In the genomic region with DNA sequence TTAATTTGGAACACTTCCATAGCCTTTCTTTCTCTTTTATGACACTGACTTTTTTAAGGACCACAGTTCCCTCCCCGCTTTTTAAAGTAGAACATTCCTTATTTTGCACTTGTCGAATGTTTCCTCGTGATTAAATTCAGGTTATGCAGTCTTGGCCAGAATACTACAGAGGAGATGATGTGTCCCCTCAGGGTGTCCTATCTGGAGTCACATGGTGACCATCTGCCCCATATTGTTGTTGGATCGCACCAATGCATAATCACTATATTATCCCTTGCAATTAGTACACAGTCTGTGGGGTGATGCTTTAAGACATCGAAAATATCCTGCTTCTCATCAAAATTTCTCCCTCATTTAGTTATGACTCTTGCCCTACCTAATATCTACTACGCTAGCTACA, we compare ENCODE assay signal across 16 cellular contexts. TPM values are rescaled to one million over a fixed set of nuclear protein-coding genes. Genes with fewer than 3 reads are reported as not detected.
DNase-seq lines count a peak whose midpoint lies in the region; FAIRE-seq and TF ChIP-seq lines count a peak whose summit lies in the region.
"Had no signal": no experiment of that assay in that cellular context is flagged by ENCODE, and none has a peak within 500 bp of the region (broad histone marks: within the 10 kb centered on the region; RNA-seq: fewer than 3 reads in every experiment).

No MANE protein-coding gene starts in this region.

- TF ChIP-seq CTCF in HFFc6 (IDR thresholded peaks at IDR 0.05): no peak
- no peak for TF ChIP-seq CTCF in brain (conservative IDR thresholded peaks at IDR 0.05)
- TF ChIP-seq CTCF in glutamatergic neuron (IDR thresholded peaks at IDR 0.05; ENCODE audit: partially characterized antibody, unreplicated experiment): no peak

- H3K27me3 Mint-ChIP-seq in HFFc6 (ENCODE audit: insufficient read depth) (no peaks in the 10 kb centered on the region), brain (no peaks in the 10 kb centered on the region), glutamatergic neuron (ENCODE audit: unreplicated experiment) (peaks cover 3% of the 10 kb centered on the region)

- H3K36me3 Mint-ChIP-seq in HFFc6 (ENCODE audit: low read depth) (peaks cover 46% of the 10 kb centered on the region), brain (peaks cover 66% of the 10 kb centered on the region), glutamatergic neuron (ENCODE audit: unreplicated experiment) (peaks cover 10% of the 10 kb centered on the region)

- peak overlapping the region; percentile 16 for H3K27ac ChIP-seq in subcutaneous abdominal adipose tissue (ENCODE audit: low read depth, low read length)
- H3K27ac ChIP-seq in effector memory CD4-positive, alpha-beta T cell (ENCODE audit: insufficient read depth, low read length, poor library complexity, severe bottlenecking): no peak overlapping the region

- H3K27ac Mint-ChIP-seq in HFFc6: peak overlapping the region; percentile 72
- peak overlapping the region in 4 of 5 experiments; percentile 18 to 68 (median 37) for H3K27ac Mint-ChIP-seq in brain
- H3K27ac Mint-ChIP-seq in glutamatergic neuron (ENCODE audit: unreplicated experiment): peak overlapping the region; percentile 66
- H3K27ac Mint-ChIP-seq: activated T-helper 2 cell treated with anti-CD3 and anti-CD28 coated beads, Interferon-gamma antibody, Interleukin-2, Interleukin-4, amounts not matched to agents 10 μg/mL and 5 μg/mL and 100 μg/mL, durations not matched to agents 14 hours and 24 hours and 36 hours had no signal

- H3K36me3 ChIP-seq in subcutaneous abdominal adipose tissue (ENCODE audit: control insufficient read depth in 5 of 5, insufficient read depth in 5 of 5, low read length in 5 of 5): no peaks in the 10 kb centered on the region
- no peaks in the 10 kb centered on the region for H3K36me3 ChIP-seq in effector memory CD4-positive, alpha-beta T cell (ENCODE audit: control insufficient read depth, insufficient read depth, low read length)

- H3K4me1 Mint-ChIP-seq in HFFc6 (ENCODE audit: low read depth) (peaks cover 56% of the 10 kb centered on the region), brain (peaks cover 28% of the 10 kb centered on the region), glutamatergic neuron (ENCODE audit: low read depth, unreplicated experiment) (peaks cover 25% of the 10 kb centered on the region)

- peak overlapping the region; percentile 64 for H3K4me3 Mint-ChIP-seq in HFFc6
- no peak overlapping the region for H3K4me3 Mint-ChIP-seq in brain
- peak overlapping the region; percentile 21 for H3K4me3 Mint-ChIP-seq in glutamatergic neuron (ENCODE audit: unreplicated experiment)

- no peak for TF ChIP-seq POLR2A in GM12891 (IDR thresholded peaks at IDR 0.05; ENCODE audit: low read depth, low read length)

- peaks cover 31% of the 10 kb centered on the region for H3K9me3 Mint-ChIP-seq in HFFc6
- H3K9me3 Mint-ChIP-seq in brain: peaks cover 30 to 37% (median 34%) of the 10 kb centered on the region in 5 experiments
- peaks cover 12% of the 10 kb centered on the region for H3K9me3 Mint-ChIP-seq in glutamatergic neuron (ENCODE audit: unreplicated experiment)

- H3K27me3 ChIP-seq in subcutaneous abdominal adipose tissue (ENCODE audit: control insufficient read depth in 5 of 5, insufficient read depth in 4 of 5, low read length in 5 of 5): no peaks in the 10 kb centered on the region
- no peaks in the 10 kb centered on the region for H3K27me3 ChIP-seq in effector memory CD4-positive, alpha-beta T cell (replicated peaks; ENCODE audit: control insufficient read depth, insufficient read depth, low read length, poor library complexity, severe bottlenecking)
- H3K27me3 ChIP-seq: SJCRH30 had no signal

- H3K9me3 ChIP-seq in subcutaneous abdominal adipose tissue (ENCODE audit: control insufficient read depth in 5 of 5, low read length in 5 of 5): peaks cover 0 to 12% (median 7%) of the 10 kb centered on the region in 5 donors
- H3K9me3 ChIP-seq in effector memory CD4-positive, alpha-beta T cell (ENCODE audit: control insufficient read depth, low read length): no peaks in the 10 kb centered on the region

- H3K4me3 ChIP-seq in subcutaneous abdominal adipose tissue (ENCODE audit: low read depth in 1 of 5, low read length in 5 of 5): no peak overlapping the region
- H3K4me3 ChIP-seq in effector memory CD4-positive, alpha-beta T cell (ENCODE audit: insufficient read depth, low read depth, low read length, poor library complexity, severe bottlenecking): no peak overlapping the region
- H3K4me3 ChIP-seq: SJCRH30 had no signal

- no peak for FAIRE-seq in GM12891 (lab: Jason Lieb, UNC)

- no peak for DNase-seq in HFFc6
- DNase-seq in glutamatergic neuron: no peak
- no peak for DNase-seq in GM12891 (ENCODE audit: insufficient read length, low spot score)
- no peak for DNase-seq in Ammon's horn (ENCODE audit: low spot score)
- DNase-seq in effector memory CD4-positive, alpha-beta T cell: no peak
- DNase-seq: anterior cingulate cortex; KBM-7; kidney; midbrain; NCI-H2029 treated with DMSO at 0.1 percent for 48 hours; NCI-H524; SJCRH30; stimulated activated CD4-positive, alpha-beta T cell treated with anti-CD3 and anti-CD28 coated beads, Interleukin-2, amount 100 ng/mL, for 48 hours had no signal

- H3K4me1 ChIP-seq in subcutaneous abdominal adipose tissue (ENCODE audit: control insufficient read depth in 5 of 5, insufficient read depth in 5 of 5, low read length in 5 of 5): peaks cover 0 to 27% (median 27%) of the 10 kb centered on the region in 5 donors
- H3K4me1 ChIP-seq in effector memory CD4-positive, alpha-beta T cell (ENCODE audit: control insufficient read depth, insufficient read depth, low read length, poor library complexity, severe bottlenecking): no peaks in the 10 kb centered on the region

- H3K9ac ChIP-seq in subcutaneous abdominal adipose tissue (ENCODE audit: low read length in 5 of 5): no peak overlapping the region

TF ChIP-seq in GM12891, 5 proteins besides CTCF, POLR2A, EP300 and RAD21:
- no peak for TF ChIP-seq TAF1 (IDR thresholded peaks at IDR 0.05; ENCODE audit: low read depth, low read length)
- TF ChIP-seq PAX5 (IDR thresholded peaks at IDR 0.05; ENCODE audit: insufficient read depth, low read length, severe bottlenecking): no peak
TF ChIP-seq in GM12891: peak in this region for 0.

RNA-seq across cellular contexts. Expression of a gene that starts 27.4 kb away (rescaled TPM):
- total RNA-seq in HFFc6 (2021; fragmentation: NEBNext Ultra II Directional; extraction: Animal tissue kit (Norgen Biotek cat#: 25700)): 10 to 100 TPM; 39.1 to 52.6 (median 48.3) TPM
- polyA plus RNA-seq in brain (ENCODE audit: insufficient read depth, low read depth, low replicate concordance): 10.9 TPM
- total RNA-seq in glutamatergic neuron (ENCODE audit: unreplicated experiment): 267 TPM
- 0.04 TPM for polyA plus RNA-seq in GM12891 (2012; ENCODE audit: low read depth, missing spikeins)

Comparison
In these comparisons a context has a peak if more than half of its experiments do, and no peak if none do; other contexts are left out.
1. H3K4me3 Mint-ChIP-seq: peak in HFFc6 (single experiment) and glutamatergic neuron (single experiment); none in brain (0 of 5).
2. Peak in every context shown above with its lines, with median percentiles within 50 percentile points of each other: H3K27ac Mint-ChIP-seq.